Comparison of ENCODE assay signal across 17 cellular contexts in genomic region chr22:47205562-47205961, GRCh38.
"Had no signal": no experiment of that assay in that cellular context is flagged by ENCODE, and none has a peak within 500 bp of the region (broad histone marks: within the 10 kb centered on the region; RNA-seq: fewer than 3 reads in every experiment).

No MANE protein-coding gene starts in this region.

- H3K4me2 ChIP-seq: neural progenitor cell had no signal

- ATAC-seq: left lung; naive thymus-derived CD4-positive, alpha-beta T cell; pancreas had no signal

- H3K9me3 ChIP-seq: left lung, pancreas, sigmoid colon, tibial nerve, uterus had no signal

- H3K4me1 ChIP-seq: left lung, neural progenitor cell, sigmoid colon, uterus had no signal

- H3K9ac ChIP-seq: neural progenitor cell had no signal

- FAIRE-seq: colon, frontal cortex, keratinocyte, pancreas had no signal

- DNase-seq: activated CD4-positive, alpha-beta T cell treated with anti-CD3 and anti-CD28 coated beads, Interleukin-2, amount 10 ng/mL, durations not matched to agents 7 days and 5 days; activated naive CD4-positive, alpha-beta T cell; anterior cingulate cortex; central memory CD4-positive, alpha-beta T cell; naive thymus-derived CD4-positive, alpha-beta T cell; stimulated activated CD4-positive, alpha-beta T cell treated with anti-CD3 and anti-CD28 coated beads, Interleukin-4, amount 100 ng/mL, for 24 hours; stimulated activated naive CD4-positive, alpha-beta T cell; T1000; uterus had no signal

- H3K27ac ChIP-seq: left lung, neural progenitor cell, pancreas, sigmoid colon, tibial nerve, uterus had no signal

- H3K36me3 ChIP-seq: left lung, neural progenitor cell, pancreas, sigmoid colon, tibial nerve, uterus had no signal

- H2AFZ ChIP-seq: neural progenitor cell had no signal

- H3K4me3 ChIP-seq: left lung, neural progenitor cell, pancreas, sigmoid colon, tibial nerve, uterus had no signal

- H3K27me3 ChIP-seq: neural progenitor cell, pancreas, tibial nerve, uterus had no signal
